ENCODE assay signal across 8 cellular contexts in genomic region chr6:82067021-82067420, GRCh38.
DNase-seq lines count a peak whose midpoint lies in the region; ATAC-seq, FAIRE-seq and TF ChIP-seq lines count a peak whose summit lies in the region.

No MANE protein-coding gene starts in this region.

- FAIRE-seq in small intestine (lab: Jason Lieb, UNC), result no peak

- WGBS in small intestine, 3 donors, result 42 to 81% (median 70%) methylated on average over 4 of the region's 4 CpGs

- peak; percentile 75 for ATAC-seq in Right ventricle myocardium inferior
- peak; percentile 97 for ATAC-seq in HG02970 (IDR thresholded peaks at IDR 0.05; ENCODE audit: low FRiP score, unreplicated experiment)
- peak; percentile 64 for ATAC-seq in upper lobe of right lung

- H3K27ac ChIP-seq in right atrium auricular region, result peak overlapping the region in 1 of 2 donors; percentile 39
- no peak overlapping the region for H3K27ac ChIP-seq in upper lobe of right lung
- no peak overlapping the region for H3K27ac ChIP-seq in small intestine (ENCODE audit: low read depth in 1 of 2, low read length in 1 of 2)

- DNase-seq in Right ventricle myocardium inferior (ENCODE audit: missing footprints) (no peak), right atrium auricular region (ENCODE audit: low spot score) (no peak), NOMO-1 treated with DMSO at 0.1 percent for 48 hours (lab: John Stamatoyannopoulos, UW; ENCODE audit: unreplicated experiment) (peak; percentile 41), upper lobe of right lung (no peak), small intestine (no peak), NCI-H187 (lab: John Stamatoyannopoulos, UW) (no peak), NCI-H69 (lab: John Stamatoyannopoulos, UW) (no peak)

- H3K4me3 ChIP-seq in right atrium auricular region, result no peak overlapping the region
- no peak overlapping the region for H3K4me3 ChIP-seq in upper lobe of right lung
- no peak overlapping the region for H3K4me3 ChIP-seq in small intestine (ENCODE audit: low read depth in 1 of 2, low read length in 2 of 2)

- H3K27me3 ChIP-seq in right atrium auricular region (no peaks in the 10 kb centered on the region), upper lobe of right lung (no peaks in the 10 kb centered on the region), small intestine (ENCODE audit: control insufficient read depth in 2 of 2, insufficient read depth in 2 of 2, low read length in 2 of 2) (no peaks in the 10 kb centered on the region)

- no peak for TF ChIP-seq CTCF in right atrium auricular region (IDR thresholded peaks at IDR 0.05)
- no peak for TF ChIP-seq CTCF in upper lobe of right lung (IDR thresholded peaks at IDR 0.05)

- H3K4me1 ChIP-seq in right atrium auricular region (no peaks in the 10 kb centered on the region), upper lobe of right lung (no peaks in the 10 kb centered on the region), small intestine (ENCODE audit: control insufficient read depth in 2 of 2, insufficient read depth in 1 of 2, low read depth in 1 of 2, low read length in 1 of 2) (no peaks in the 10 kb centered on the region)

- H3K36me3 ChIP-seq in right atrium auricular region (no peaks in the 10 kb centered on the region), upper lobe of right lung (no peaks in the 10 kb centered on the region), small intestine (ENCODE audit: control insufficient read depth in 2 of 2, insufficient read depth in 2 of 2, low read length in 2 of 2) (no peaks in the 10 kb centered on the region)

- no peaks in the 10 kb centered on the region for H3K9me3 ChIP-seq in right atrium auricular region
- H3K9me3 ChIP-seq in upper lobe of right lung, result no peaks in the 10 kb centered on the region
- H3K9me3 ChIP-seq in small intestine (ENCODE audit: control insufficient read depth, low read depth), result no peaks in the 10 kb centered on the region

- intact Hi-C loops in Right ventricle myocardium inferior (cut with DNase I), result no loop called here
- intact Hi-C loops in upper lobe of right lung (cut with DNase I), result no loop called here
